In the genomic region with DNA sequence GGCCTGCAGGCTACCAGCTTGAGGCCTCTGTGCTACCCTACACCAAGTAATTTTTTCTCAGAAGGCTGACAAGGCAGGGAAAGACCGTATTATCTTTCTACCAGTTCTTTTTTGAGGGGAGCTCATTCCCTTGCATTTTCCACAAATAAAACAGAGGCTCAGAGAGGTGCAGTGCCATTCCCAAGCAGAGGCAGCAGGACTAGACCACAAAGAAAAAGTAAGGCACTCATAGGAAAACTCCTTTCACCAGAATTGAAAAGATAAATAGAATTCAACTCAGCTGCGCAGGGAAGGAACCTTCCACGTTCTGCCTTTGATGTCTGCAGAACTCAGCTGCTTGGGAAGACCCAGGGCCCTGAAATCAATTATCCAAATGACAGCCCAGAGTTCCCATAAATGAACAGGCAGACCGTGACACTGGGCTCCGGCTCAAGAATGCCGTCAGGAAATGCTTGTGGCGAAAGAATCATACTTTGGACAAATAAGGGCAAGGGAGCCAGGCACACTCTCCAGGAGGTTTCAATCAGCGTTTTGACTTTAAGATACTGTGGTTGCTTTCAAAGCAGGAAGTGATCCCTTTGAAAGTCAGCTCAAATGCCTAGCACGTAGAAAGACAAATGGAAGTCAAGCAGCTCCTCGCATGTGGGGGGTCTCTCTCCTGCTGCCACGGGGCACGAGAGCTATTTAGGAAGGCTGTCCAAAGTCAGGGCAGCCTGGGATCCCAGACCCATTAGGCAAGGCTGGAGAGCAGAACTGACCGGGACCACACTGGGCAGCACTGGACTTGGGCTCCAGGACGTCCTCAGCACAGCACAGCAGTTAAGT, we compare ENCODE assay signal across 1 cellular context.
TF ChIP-seq lines count a peak whose summit lies in the region.

No MANE protein-coding gene starts in this region.

TF ChIP-seq in GM23338, 12 proteins besides CTCF, POLR2A, EP300 and RAD21 (continued from another document):
- TF ChIP-seq, protein P1, sequence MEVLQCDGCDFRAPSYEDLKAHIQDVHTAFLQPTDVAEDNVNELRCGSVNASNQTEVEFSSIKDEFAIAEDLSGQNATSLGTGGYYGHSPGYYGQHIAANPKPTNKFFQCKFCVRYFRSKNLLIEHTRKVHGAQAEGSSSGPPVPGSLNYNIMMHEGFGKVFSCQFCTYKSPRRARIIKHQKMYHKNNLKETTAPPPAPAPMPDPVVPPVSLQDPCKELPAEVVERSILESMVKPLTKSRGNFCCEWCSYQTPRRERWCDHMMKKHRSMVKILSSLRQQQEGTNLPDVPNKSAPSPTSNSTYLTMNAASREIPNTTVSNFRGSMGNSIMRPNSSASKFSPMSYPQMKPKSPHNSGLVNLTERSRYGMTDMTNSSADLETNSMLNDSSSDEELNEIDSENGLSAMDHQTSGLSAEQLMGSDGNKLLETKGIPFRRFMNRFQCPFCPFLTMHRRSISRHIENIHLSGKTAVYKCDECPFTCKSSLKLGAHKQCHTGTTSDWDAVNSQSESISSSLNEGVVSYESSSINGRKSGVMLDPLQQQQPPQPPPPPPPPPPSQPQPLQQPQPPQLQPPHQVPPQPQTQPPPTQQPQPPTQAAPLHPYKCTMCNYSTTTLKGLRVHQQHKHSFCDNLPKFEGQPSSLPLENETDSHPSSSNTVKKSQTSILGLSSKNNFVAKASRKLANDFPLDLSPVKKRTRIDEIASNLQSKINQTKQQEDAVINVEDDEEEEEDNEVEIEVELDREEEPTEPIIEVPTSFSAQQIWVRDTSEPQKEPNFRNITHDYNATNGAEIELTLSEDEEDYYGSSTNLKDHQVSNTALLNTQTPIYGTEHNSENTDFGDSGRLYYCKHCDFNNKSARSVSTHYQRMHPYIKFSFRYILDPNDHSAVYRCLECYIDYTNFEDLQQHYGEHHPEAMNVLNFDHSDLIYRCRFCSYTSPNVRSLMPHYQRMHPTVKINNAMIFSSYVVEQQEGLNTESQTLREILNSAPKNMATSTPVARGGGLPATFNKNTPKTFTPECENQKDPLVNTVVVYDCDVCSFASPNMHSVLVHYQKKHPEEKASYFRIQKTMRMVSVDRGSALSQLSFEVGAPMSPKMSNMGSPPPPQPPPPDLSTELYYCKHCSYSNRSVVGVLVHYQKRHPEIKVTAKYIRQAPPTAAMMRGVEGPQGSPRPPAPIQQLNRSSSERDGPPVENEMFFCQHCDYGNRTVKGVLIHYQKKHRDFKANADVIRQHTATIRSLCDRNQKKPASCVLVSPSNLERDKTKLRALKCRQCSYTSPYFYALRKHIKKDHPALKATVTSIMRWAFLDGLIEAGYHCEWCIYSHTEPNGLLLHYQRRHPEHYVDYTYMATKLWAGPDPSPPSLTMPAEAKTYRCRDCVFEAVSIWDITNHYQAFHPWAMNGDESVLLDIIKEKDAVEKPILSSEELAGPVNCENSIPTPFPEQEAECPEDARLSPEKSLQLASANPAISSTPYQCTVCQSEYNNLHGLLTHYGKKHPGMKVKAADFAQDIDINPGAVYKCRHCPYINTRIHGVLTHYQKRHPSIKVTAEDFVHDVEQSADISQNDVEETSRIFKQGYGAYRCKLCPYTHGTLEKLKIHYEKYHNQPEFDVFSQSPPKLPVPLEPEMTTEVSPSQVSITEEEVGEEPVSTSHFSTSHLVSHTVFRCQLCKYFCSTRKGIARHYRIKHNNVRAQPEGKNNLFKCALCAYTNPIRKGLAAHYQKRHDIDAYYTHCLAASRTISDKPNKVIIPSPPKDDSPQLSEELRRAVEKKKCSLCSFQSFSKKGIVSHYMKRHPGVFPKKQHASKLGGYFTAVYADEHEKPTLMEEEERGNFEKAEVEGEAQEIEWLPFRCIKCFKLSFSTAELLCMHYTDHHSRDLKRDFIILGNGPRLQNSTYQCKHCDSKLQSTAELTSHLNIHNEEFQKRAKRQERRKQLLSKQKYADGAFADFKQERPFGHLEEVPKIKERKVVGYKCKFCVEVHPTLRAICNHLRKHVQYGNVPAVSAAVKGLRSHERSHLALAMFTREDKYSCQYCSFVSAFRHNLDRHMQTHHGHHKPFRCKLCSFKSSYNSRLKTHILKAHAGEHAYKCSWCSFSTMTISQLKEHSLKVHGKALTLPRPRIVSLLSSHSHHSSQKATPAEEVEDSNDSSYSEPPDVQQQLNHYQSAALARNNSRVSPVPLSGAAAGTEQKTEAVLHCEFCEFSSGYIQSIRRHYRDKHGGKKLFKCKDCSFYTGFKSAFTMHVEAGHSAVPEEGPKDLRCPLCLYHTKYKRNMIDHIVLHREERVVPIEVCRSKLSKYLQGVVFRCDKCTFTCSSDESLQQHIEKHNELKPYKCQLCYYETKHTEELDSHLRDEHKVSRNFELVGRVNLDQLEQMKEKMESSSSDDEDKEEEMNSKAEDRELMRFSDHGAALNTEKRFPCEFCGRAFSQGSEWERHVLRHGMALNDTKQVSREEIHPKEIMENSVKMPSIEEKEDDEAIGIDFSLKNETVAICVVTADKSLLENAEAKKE (CRISPR knock-in tag; IDR thresholded peaks at IDR 0.05), result no peak
- TF ChIP-seq CREB1 (CRISPR knock-in tag; IDR thresholded peaks at IDR 0.05; ENCODE audit: low read depth) (no peak), POLR2AphosphoS5 (IDR thresholded peaks at IDR 0.05; ENCODE audit: low read depth) (no peak), NANOG (IDR thresholded peaks at IDR 0.05; ENCODE audit: borderline replicate concordance) (no peak; the same call in 1 of the 2 replicates), ZNF331 (CRISPR knock-in tag; IDR thresholded peaks at IDR 0.05; ENCODE audit: low read depth) (no peak), STAT1 (IDR thresholded peaks at IDR 0.05; ENCODE audit: unreplicated experiment) (no peak), EZH2phosphoT487 (IDR thresholded peaks at IDR 0.05; ENCODE audit: unreplicated experiment) (no peak), ZNF114 (CRISPR knock-in tag; IDR thresholded peaks at IDR 0.05) (no peak), JUNB (IDR thresholded peaks at IDR 0.05; ENCODE audit: unreplicated experiment) (no peak)
- TF ChIP-seq, protein P2, sequence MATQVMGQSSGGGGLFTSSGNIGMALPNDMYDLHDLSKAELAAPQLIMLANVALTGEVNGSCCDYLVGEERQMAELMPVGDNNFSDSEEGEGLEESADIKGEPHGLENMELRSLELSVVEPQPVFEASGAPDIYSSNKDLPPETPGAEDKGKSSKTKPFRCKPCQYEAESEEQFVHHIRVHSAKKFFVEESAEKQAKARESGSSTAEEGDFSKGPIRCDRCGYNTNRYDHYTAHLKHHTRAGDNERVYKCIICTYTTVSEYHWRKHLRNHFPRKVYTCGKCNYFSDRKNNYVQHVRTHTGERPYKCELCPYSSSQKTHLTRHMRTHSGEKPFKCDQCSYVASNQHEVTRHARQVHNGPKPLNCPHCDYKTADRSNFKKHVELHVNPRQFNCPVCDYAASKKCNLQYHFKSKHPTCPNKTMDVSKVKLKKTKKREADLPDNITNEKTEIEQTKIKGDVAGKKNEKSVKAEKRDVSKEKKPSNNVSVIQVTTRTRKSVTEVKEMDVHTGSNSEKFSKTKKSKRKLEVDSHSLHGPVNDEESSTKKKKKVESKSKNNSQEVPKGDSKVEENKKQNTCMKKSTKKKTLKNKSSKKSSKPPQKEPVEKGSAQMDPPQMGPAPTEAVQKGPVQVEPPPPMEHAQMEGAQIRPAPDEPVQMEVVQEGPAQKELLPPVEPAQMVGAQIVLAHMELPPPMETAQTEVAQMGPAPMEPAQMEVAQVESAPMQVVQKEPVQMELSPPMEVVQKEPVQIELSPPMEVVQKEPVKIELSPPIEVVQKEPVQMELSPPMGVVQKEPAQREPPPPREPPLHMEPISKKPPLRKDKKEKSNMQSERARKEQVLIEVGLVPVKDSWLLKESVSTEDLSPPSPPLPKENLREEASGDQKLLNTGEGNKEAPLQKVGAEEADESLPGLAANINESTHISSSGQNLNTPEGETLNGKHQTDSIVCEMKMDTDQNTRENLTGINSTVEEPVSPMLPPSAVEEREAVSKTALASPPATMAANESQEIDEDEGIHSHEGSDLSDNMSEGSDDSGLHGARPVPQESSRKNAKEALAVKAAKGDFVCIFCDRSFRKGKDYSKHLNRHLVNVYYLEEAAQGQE (IDR thresholded peaks at IDR 0.05; ENCODE audit: unreplicated experiment), result no peak
- TF ChIP-seq, protein P3, sequence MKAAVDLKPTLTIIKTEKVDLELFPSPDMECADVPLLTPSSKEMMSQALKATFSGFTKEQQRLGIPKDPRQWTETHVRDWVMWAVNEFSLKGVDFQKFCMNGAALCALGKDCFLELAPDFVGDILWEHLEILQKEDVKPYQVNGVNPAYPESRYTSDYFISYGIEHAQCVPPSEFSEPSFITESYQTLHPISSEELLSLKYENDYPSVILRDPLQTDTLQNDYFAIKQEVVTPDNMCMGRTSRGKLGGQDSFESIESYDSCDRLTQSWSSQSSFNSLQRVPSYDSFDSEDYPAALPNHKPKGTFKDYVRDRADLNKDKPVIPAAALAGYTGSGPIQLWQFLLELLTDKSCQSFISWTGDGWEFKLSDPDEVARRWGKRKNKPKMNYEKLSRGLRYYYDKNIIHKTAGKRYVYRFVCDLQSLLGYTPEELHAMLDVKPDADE (IDR thresholded peaks at IDR 0.05), result no peak
